24 cellular contexts compared by ENCODE assay signal in the genomic region with DNA sequence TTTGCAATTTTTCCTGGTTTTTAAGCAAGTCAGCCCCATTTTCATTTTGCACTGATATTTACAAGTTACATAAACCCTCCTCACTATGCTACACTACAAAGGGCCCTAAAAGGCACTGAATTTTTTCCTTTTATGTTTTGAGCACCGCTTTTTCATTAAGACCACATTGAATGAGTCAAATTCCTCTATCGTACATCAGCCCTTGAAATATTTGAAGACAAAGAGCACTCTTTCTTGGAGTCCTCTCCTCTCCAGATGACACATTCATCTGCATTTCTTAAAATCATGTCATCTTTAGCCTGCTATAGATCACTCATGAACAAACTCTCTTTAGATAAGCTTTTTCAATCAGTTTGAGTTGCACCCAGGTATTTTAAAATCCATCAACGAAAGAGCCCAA.
DNase-seq lines count a peak whose midpoint lies in the region; FAIRE-seq and TF ChIP-seq lines count a peak whose summit lies in the region.
"Had no signal": no experiment of that assay in that cellular context is flagged by ENCODE, and none has a peak within 500 bp of the region (broad histone marks: within the 10 kb centered on the region; RNA-seq: fewer than 3 reads in every experiment).

No MANE protein-coding gene starts in this region.

- H3K9me3 ChIP-seq in astrocyte (ENCODE audit: insufficient read depth, low read depth, low read length): no peaks in the 10 kb centered on the region
- no peaks in the 10 kb centered on the region for H3K9me3 ChIP-seq in MM.1S (replicated peaks; ENCODE audit: insufficient read depth, low read length)
- H3K9me3 ChIP-seq: BE2C, BLaER1, Caco-2 had no signal

- H3K36me3 ChIP-seq in astrocyte (ENCODE audit: insufficient read depth, low read length) (no peaks in the 10 kb centered on the region), MM.1S (replicated peaks; ENCODE audit: insufficient read depth, low read length) (no peaks in the 10 kb centered on the region)
- H3K36me3 ChIP-seq: BE2C, BLaER1 had no signal

- peaks cover 4% of the 10 kb centered on the region for H3K9me3 Mint-ChIP-seq in astrocyte (ENCODE audit: unreplicated experiment)
- H3K9me3 Mint-ChIP-seq in glutamatergic neuron (ENCODE audit: unreplicated experiment): no peaks in the 10 kb centered on the region

- peak; percentile 36 for DNase-seq in HT1080 (ENCODE audit: low read depth)
- DNase-seq in astrocyte (ENCODE audit: low read depth): peak; percentile 50
- DNase-seq in glutamatergic neuron: no peak
- no peak for DNase-seq in MM.1S
- no peak for DNase-seq in NCI-H1694 (lab: John Stamatoyannopoulos, UW)
- DNase-seq in caudate nucleus (lab: John Stamatoyannopoulos, UW): no peak
- DNase-seq: 8988T; ACHN; BE2C; C1 segment of cervical spinal cord; Caco-2; Calu3; CD4-positive, alpha-beta memory T cell; CD4-positive, CD25-positive, alpha-beta regulatory T cell; CD8-positive, alpha-beta memory T cell; DMS79 treated with DMSO at 0.1 percent for 48 hours; GF-D8 had no signal

- no peak for FAIRE-seq in astrocyte (lab: Jason Lieb, UNC)
- FAIRE-seq: A204.1, D721Med, G401.6, GM12891, GM19239 had no signal

- H3K27ac ChIP-seq in astrocyte (ENCODE audit: low read depth, low read length): no peak overlapping the region
- no peak overlapping the region for H3K27ac ChIP-seq in MM.1S (ENCODE audit: low read length)
- no peak overlapping the region for H3K27ac ChIP-seq in caudate nucleus (ENCODE audit: low read depth, low read length)
- H3K27ac ChIP-seq: BLaER1 had no signal

- no peaks in the 10 kb centered on the region for H3K27me3 Mint-ChIP-seq in astrocyte (ENCODE audit: low read depth, unreplicated experiment)
- H3K27me3 Mint-ChIP-seq in glutamatergic neuron (ENCODE audit: unreplicated experiment): no peaks in the 10 kb centered on the region
- H3K27me3 Mint-ChIP-seq: CD4-positive, alpha-beta memory T cell; CD4-positive, CD25-positive, alpha-beta regulatory T cell; CD8-positive, alpha-beta memory T cell had no signal

- H3K27ac Mint-ChIP-seq in astrocyte (ENCODE audit: unreplicated experiment): no peak overlapping the region
- peak overlapping the region; percentile 57 for H3K27ac Mint-ChIP-seq in glutamatergic neuron (ENCODE audit: unreplicated experiment)
- H3K27ac Mint-ChIP-seq: CD14-positive monocyte; CD4-positive, alpha-beta memory T cell; CD4-positive, CD25-positive, alpha-beta regulatory T cell; CD8-positive, alpha-beta memory T cell had no signal

- H3K4me3 Mint-ChIP-seq in astrocyte (ENCODE audit: unreplicated experiment) (no peak overlapping the region), glutamatergic neuron (ENCODE audit: unreplicated experiment) (no peak overlapping the region)
- H3K4me3 Mint-ChIP-seq: CD14-positive monocyte; CD4-positive, alpha-beta memory T cell; CD4-positive, CD25-positive, alpha-beta regulatory T cell; CD8-positive, alpha-beta memory T cell had no signal

- H4K20me1 ChIP-seq in astrocyte (ENCODE audit: insufficient read depth, low read length) (no peaks in the 10 kb centered on the region), MM.1S (ENCODE audit: insufficient read depth, low read length) (no peaks in the 10 kb centered on the region)
- H4K20me1 ChIP-seq: BLaER1 had no signal

- H2AFZ ChIP-seq in astrocyte (ENCODE audit: low read depth, low read length): no peak overlapping the region
- H2AFZ ChIP-seq in MM.1S (ENCODE audit: low read length): no peak overlapping the region

- no peaks in the 10 kb centered on the region for H3K9me2 ChIP-seq in MM.1S (replicated peaks; ENCODE audit: insufficient read depth, low read length)

- H3K4me1 ChIP-seq in astrocyte (ENCODE audit: insufficient read depth, low read length) (peaks cover 2% of the 10 kb centered on the region), MM.1S (ENCODE audit: low read length) (no peaks in the 10 kb centered on the region)
- H3K4me1 ChIP-seq: BE2C, BLaER1, Caco-2 had no signal

- H3K9ac ChIP-seq in astrocyte (ENCODE audit: low read length): no peak overlapping the region
- H3K9ac ChIP-seq in MM.1S (ENCODE audit: low read length): no peak overlapping the region
- H3K9ac ChIP-seq: BLaER1 had no signal

- no peaks in the 10 kb centered on the region for H3F3A ChIP-seq in MM.1S (ENCODE audit: insufficient read depth, low read length)

- H3K79me2 ChIP-seq in astrocyte (ENCODE audit: insufficient read depth, low read length) (no peaks in the 10 kb centered on the region), MM.1S (ENCODE audit: low read length) (no peaks in the 10 kb centered on the region)

- H3K4me1 Mint-ChIP-seq in astrocyte (ENCODE audit: low read depth, unreplicated experiment) (no peaks in the 10 kb centered on the region), glutamatergic neuron (ENCODE audit: low read depth, unreplicated experiment) (peaks cover 9% of the 10 kb centered on the region)
- H3K4me1 Mint-ChIP-seq: CD14-positive monocyte; CD4-positive, alpha-beta memory T cell; CD4-positive, CD25-positive, alpha-beta regulatory T cell; CD8-positive, alpha-beta memory T cell had no signal

- H3K36me3 Mint-ChIP-seq in astrocyte (ENCODE audit: low read depth, unreplicated experiment): no peaks in the 10 kb centered on the region
- H3K36me3 Mint-ChIP-seq in glutamatergic neuron (ENCODE audit: unreplicated experiment): no peaks in the 10 kb centered on the region
- H3K36me3 Mint-ChIP-seq: CD14-positive monocyte; CD4-positive, alpha-beta memory T cell; CD4-positive, CD25-positive, alpha-beta regulatory T cell; CD8-positive, alpha-beta memory T cell had no signal

- TF ChIP-seq CTCF in astrocyte (IDR thresholded peaks at IDR 0.05; ENCODE audit: insufficient read depth, low read depth, low read length) (no peak), glutamatergic neuron (IDR thresholded peaks at IDR 0.05; ENCODE audit: partially characterized antibody, unreplicated experiment) (no peak), MM.1S (IDR thresholded peaks at IDR 0.05; ENCODE audit: low read length) (no peak)

- H3K27me3 ChIP-seq in astrocyte (ENCODE audit: insufficient read depth, low read length) (no peaks in the 10 kb centered on the region), MM.1S (replicated peaks; ENCODE audit: insufficient read depth, low read length) (no peaks in the 10 kb centered on the region)
- H3K27me3 ChIP-seq: BE2C, BLaER1 had no signal

- H3K4me3 ChIP-seq in astrocyte (ENCODE audit: insufficient read depth, low read depth, low read length) (no peak overlapping the region), MM.1S (ENCODE audit: low read length) (no peak overlapping the region)
- H3K4me3 ChIP-seq: BLaER1 had no signal

- H3K4me2 ChIP-seq in astrocyte (ENCODE audit: low read length) (no peak overlapping the region), MM.1S (ENCODE audit: low read depth, low read length) (no peak overlapping the region)
- H3K4me2 ChIP-seq: BLaER1 had no signal

Comparison
In these comparisons a context has a peak if more than half of its experiments do, and no peak if none do; other contexts are left out.
1. DNase-seq: peak in HT1080 (single experiment) and astrocyte (single experiment); none in glutamatergic neuron (single experiment), MM.1S (single experiment), NCI-H1694 (single experiment) and caudate nucleus (0 of 61).